ENCODE assay signal across 8 cellular contexts in genomic region chr1:15246960-15247614, GRCh38. TPM values are rescaled to one million over a fixed set of nuclear protein-coding genes. Genes with fewer than 3 reads are reported as not detected.
A peak's percentile ranks its signal among the peaks of the same experiment; 100 is the strongest.
DNase-seq lines count a peak whose midpoint lies in the region; ATAC-seq and TF ChIP-seq lines count a peak whose summit lies in the region.

Gene FHAD1, plus strand, starts transcription at chr1:15247223. Its CDS starts 4,562 bp downstream, at chr1:15251785.

- H3K9me3 Mint-ChIP-seq in Calu3 (ENCODE audit: low read depth, unreplicated experiment) = no peaks in the 10 kb centered on the region

- H3K4me3 ChIP-seq in adipocyte (ENCODE audit: low read length) (peak within 1 kb of the TSS; percentile 16), right atrium auricular region (peak within 1 kb of the TSS; percentile 28 to 47)

- intact Hi-C loops in Calu3 (cut with micrococcal nuclease; ENCODE audit: unreplicated experiment) = no loop called here

- no peak within 1 kb of the TSS for H3K9ac ChIP-seq in adipocyte (ENCODE audit: low read length)

- TF ChIP-seq CTCF in Calu3 (IDR thresholded peaks at IDR 0.05; ENCODE audit: unreplicated experiment) (no peak), right atrium auricular region (IDR thresholded peaks at IDR 0.05) (no peak)

- H3K4me1 ChIP-seq in adipocyte (ENCODE audit: control insufficient read depth, insufficient read depth, low read length) (peaks cover 13% of the 10 kb centered on the region), right atrium auricular region (peaks cover 0 to 15% of the 10 kb centered on the region in 2 donors)

- H3K27me3 Mint-ChIP-seq in Calu3 (ENCODE audit: unreplicated experiment) = no peaks in the 10 kb centered on the region

- H3K36me3 ChIP-seq in adipocyte (ENCODE audit: control insufficient read depth, insufficient read depth, low read length, severe bottlenecking) = no peaks in the 10 kb centered on the region
- H3K36me3 ChIP-seq in right atrium auricular region = no peaks in the 10 kb centered on the region

- H3K4me3 Mint-ChIP-seq in Calu3 (ENCODE audit: low read depth, unreplicated experiment) = peak within 1 kb of the TSS; percentile 78

- H3K36me3 Mint-ChIP-seq in Calu3 (ENCODE audit: insufficient read depth, unreplicated experiment) = peaks cover 10% of the 10 kb centered on the region

- peak within 1 kb of the TSS; percentile 78 for H3K27ac Mint-ChIP-seq in Calu3 (ENCODE audit: unreplicated experiment)

- CTCF ChIA-PET in Calu3 (lab: Charles Lee) = interaction anchor here (0.6 to 0.7 kb wide), 2 partner anchors 13 to 47 kb away, joined by 3 read pairs; no protein-coding TSS in a partner anchor

- peak; percentile 76 for DNase-seq in Calu3
- DNase-seq in HK-2 (ENCODE audit: unreplicated experiment) = peak; percentile 72
- DNase-seq in SHP77 (lab: John Stamatoyannopoulos, UW) = peak; percentile 51 to 80
- DNase-seq in adipocyte (ENCODE audit: low read depth) = peak; percentile 31
- DNase-seq in right atrium auricular region (ENCODE audit: low spot score) = peak; percentile 58
- DNase-seq in renal cortical epithelial cell (ENCODE audit: low read depth) = peak; percentile 34
- DNase-seq in GF-D8 (lab: John Stamatoyannopoulos, UW) = no peak

- H3K27ac ChIP-seq in right atrium auricular region = no peak within 1 kb of the TSS

- BruUV-seq in Calu3 (replicated peaks; lab: Mats Ljungman, UMichigan) = no TSS peak

- no peak for ATAC-seq in HG02973 (IDR thresholded peaks at IDR 0.05; ENCODE audit: unreplicated experiment)

- H3K9me3 ChIP-seq in adipocyte (ENCODE audit: control insufficient read depth, low read length) = peaks cover 7% of the 10 kb centered on the region
- no peaks in the 10 kb centered on the region for H3K9me3 ChIP-seq in right atrium auricular region

- H3K4me1 Mint-ChIP-seq in Calu3 (ENCODE audit: low read depth, unreplicated experiment) = peaks cover 15% of the 10 kb centered on the region

- H3K27me3 ChIP-seq in adipocyte (replicated peaks; ENCODE audit: control insufficient read depth, insufficient read depth, low read length) (peaks cover 76% of the 10 kb centered on the region), right atrium auricular region (no peaks in the 10 kb centered on the region)

RNA-seq across cellular contexts. Expression of gene FHAD1, which starts in this region (rescaled TPM):
- total RNA-seq in Calu3 (2022) = 0.98 and 2.7 TPM in 2 replicates
- not detected for total RNA-seq in right atrium auricular region
- 1.3 TPM in 1 of 2 replicates, not detected in the other for total RNA-seq in renal cortical epithelial cell

Comparison
In these comparisons a context has a peak if more than half of its experiments do, and no peak if none do; other contexts are left out.
1. Peak in DNase-seq and H3K4me3 ChIP-seq in right atrium auricular region; RNA of the gene not detected or under 1 TPM.